28 cellular contexts compared by ENCODE assay signal in the genomic region with DNA sequence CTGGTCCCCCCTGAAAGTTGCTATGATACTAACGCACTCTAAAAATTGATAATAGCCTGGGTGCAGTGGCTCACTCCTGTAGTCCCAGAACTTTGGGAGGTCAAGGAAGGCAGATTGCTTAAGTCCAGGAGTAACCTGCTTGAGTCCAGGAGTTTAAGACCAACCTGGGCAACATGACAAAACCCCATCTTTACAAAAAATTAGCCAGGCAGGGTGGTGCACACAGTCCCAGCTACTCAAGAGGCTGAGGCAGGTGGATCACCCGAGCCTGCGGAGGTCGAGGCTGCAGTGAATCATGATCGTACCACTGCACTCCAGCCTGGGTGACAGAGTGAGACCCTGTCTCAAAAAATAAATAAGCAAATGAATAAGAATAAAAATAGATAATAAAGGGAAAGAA.
"Had no signal": no experiment of that assay in that cellular context is flagged by ENCODE, and none has a peak within 500 bp of the region (broad histone marks: within the 10 kb centered on the region; RNA-seq: fewer than 3 reads in every experiment).

No MANE protein-coding gene starts in this region.

- H3K27ac Mint-ChIP-seq: activated naive CD4-positive, alpha-beta T cell treated with anti-CD3 and anti-CD28 coated beads for 36 hours; dendritic cell treated with granulocyte-macrophage colony-stimulating factor and Interleukin-4, amounts not matched to agents 40 ng/mL and 50 ng/mL, for 4 days; stimulated activated naive B cell treated with anti-CD40 and anti-IgM and Interleukin-4, amounts not matched to agents 10 μg/mL and 1 μg/mL and 100 μg/mL, for 72 hours; T-helper 2 cell treated with Interferon-gamma antibody and Interleukin-4, amounts not matched to agents 5 μg/mL and 100 μg/mL, for 36 hours had no signal

- H3K9me3 ChIP-seq: lower lobe of right lung, mucosa of descending colon, sigmoid colon, testis, upper lobe of right lung had no signal

- DNase-seq: activated CD4-positive, CD25-positive, alpha-beta regulatory T cell treated with anti-CD3 and anti-CD28 coated beads, Interleukin-2, amount 50 U/mL, for 72 hours; activated CD8-positive, alpha-beta memory T cell treated with anti-CD3 and anti-CD28 coated beads for 24 hours; activated CD8-positive, alpha-beta memory T cell treated with anti-CD3 and anti-CD28 coated beads, Interleukin-2, amount 50 U/mL, for 4 hours; activated effector memory CD4-positive, alpha-beta T cell treated with Interleukin-2 at 50 U/mL for 16 hours; activated naive CD4-positive, alpha-beta T cell treated with anti-CD3 and anti-CD28 coated beads for 36 hours; activated naive CD8-positive, alpha-beta T cell treated with anti-CD3 and anti-CD28 coated beads, Interleukin-2, amount 10 ng/mL, durations not matched to agents 7 days and 5 days; activated T-cell treated with anti-CD3 and anti-CD28 coated beads, Interleukin-2, amount 50 U/mL, for 24 hours; amniotic stem cell; effector CD4-positive, alpha-beta T cell; erythroblast; foreskin keratinocyte; left colon; lower lobe of right lung; mesendoderm; mucosa of descending colon; sigmoid colon; stimulated activated CD4-positive, alpha-beta T cell treated with anti-CD3 and anti-CD28 coated beads, Interleukin-15, amount 100 ng/mL, for 24 hours; stimulated activated naive B cell treated with anti-CD40 and anti-IgM and Interleukin-4, amounts not matched to agents 10 μg/mL and 1 μg/mL and 100 μg/mL, for 72 hours; T-cell; testis; upper lobe of right lung; WERI-Rb-1 had no signal

- H3K36me3 ChIP-seq: WERI-Rb-1 had no signal

- H3K4me1 ChIP-seq: foreskin keratinocyte, sigmoid colon had no signal

- H3K4me3 ChIP-seq: cardiac muscle cell, lower lobe of right lung, mucosa of descending colon, sigmoid colon, smooth muscle cell, testis, upper lobe of right lung had no signal

- H3K27me3 ChIP-seq: cardiac muscle cell, foreskin keratinocyte, sigmoid colon, testis, upper lobe of right lung had no signal

- H3K4me1 Mint-ChIP-seq: neural crest cell had no signal

- FAIRE-seq: keratinocyte had no signal

- H3K27ac ChIP-seq: cardiac muscle cell, foreskin keratinocyte, lower lobe of right lung, sigmoid colon, testis, upper lobe of right lung, WERI-Rb-1 had no signal

- ATAC-seq: foreskin keratinocyte had no signal

- H3K4me3 Mint-ChIP-seq: activated naive CD4-positive, alpha-beta T cell treated with anti-CD3 and anti-CD28 coated beads for 36 hours; activated naive CD8-positive, alpha-beta T cell treated with anti-CD3 and anti-CD28 coated beads, Interleukin-2, amount 10 ng/mL, durations not matched to agents 7 days and 5 days; activated T-cell treated with anti-CD3 and anti-CD28 coated beads, Interleukin-2, amount 50 U/mL, for 24 hours; dendritic cell treated with granulocyte-macrophage colony-stimulating factor and Interleukin-4, amounts not matched to agents 40 ng/mL and 50 ng/mL, for 4 days; neural crest cell; stimulated activated naive B cell treated with anti-CD40 and anti-IgM and Interleukin-4, amounts not matched to agents 10 μg/mL and 1 μg/mL and 100 μg/mL, for 72 hours; T-cell; T-helper 2 cell treated with Interferon-gamma antibody and Interleukin-4, amounts not matched to agents 5 μg/mL and 100 μg/mL, for 36 hours had no signal

- H3K9me3 Mint-ChIP-seq: activated naive CD4-positive, alpha-beta T cell treated with anti-CD3 and anti-CD28 coated beads for 36 hours; activated naive CD8-positive, alpha-beta T cell treated with anti-CD3 and anti-CD28 coated beads, Interleukin-2, amount 10 ng/mL, durations not matched to agents 7 days and 5 days; activated T-cell treated with anti-CD3 and anti-CD28 coated beads, Interleukin-2, amount 50 U/mL, for 24 hours; dendritic cell treated with granulocyte-macrophage colony-stimulating factor and Interleukin-4, amounts not matched to agents 40 ng/mL and 50 ng/mL, for 4 days; neural crest cell; stimulated activated naive B cell treated with anti-CD40 and anti-IgM and Interleukin-4, amounts not matched to agents 10 μg/mL and 1 μg/mL and 100 μg/mL, for 72 hours; T-cell; T-helper 2 cell treated with Interferon-gamma antibody and Interleukin-4, amounts not matched to agents 5 μg/mL and 100 μg/mL, for 36 hours had no signal

- H3K27me3 Mint-ChIP-seq: activated naive CD8-positive, alpha-beta T cell treated with anti-CD3 and anti-CD28 coated beads, Interleukin-2, amount 10 ng/mL, durations not matched to agents 7 days and 5 days; activated T-cell treated with anti-CD3 and anti-CD28 coated beads, Interleukin-2, amount 50 U/mL, for 24 hours; dendritic cell treated with granulocyte-macrophage colony-stimulating factor and Interleukin-4, amounts not matched to agents 40 ng/mL and 50 ng/mL, for 4 days; stimulated activated naive B cell treated with anti-CD40 and anti-IgM and Interleukin-4, amounts not matched to agents 10 μg/mL and 1 μg/mL and 100 μg/mL, for 72 hours; T-cell had no signal
